In genomic region chr6:15986027-15986629, GRCh38 we compare ENCODE assay signal across 16 cellular contexts.
A peak's percentile ranks its signal among the peaks of the same experiment; 100 is the strongest.
DNase-seq lines count a peak whose midpoint lies in the region; ATAC-seq and TF ChIP-seq lines count a peak whose summit lies in the region.
"Had no signal": no experiment of that assay in that cellular context is flagged by ENCODE, and none has a peak within 500 bp of the region (broad histone marks: within the 10 kb centered on the region; RNA-seq: fewer than 3 reads in every experiment).

No MANE protein-coding gene starts in this region.

- H3K27ac Mint-ChIP-seq in activated naive CD4-positive, alpha-beta T cell treated with anti-CD3 and anti-CD28 coated beads, Interleukin-2, amount 50 U/mL, for 24 hours, result peak overlapping the region; percentile 26
- peak overlapping the region; percentile 54 for H3K27ac Mint-ChIP-seq in activated T-helper 2 cell treated with anti-CD3 and anti-CD28 coated beads, Interferon-gamma antibody, Interleukin-2, Interleukin-4, amounts not matched to agents 10 μg/mL and 5 μg/mL and 100 μg/mL, durations not matched to agents 14 hours and 24 hours and 36 hours
- H3K27ac Mint-ChIP-seq: CD4-positive, CD25-positive, alpha-beta regulatory T cell; HFFc6 had no signal

- no peak for TF ChIP-seq CTCF in esophagus muscularis mucosa (IDR thresholded peaks at IDR 0.05)

- no peak for DNase-seq in activated naive CD4-positive, alpha-beta T cell treated with anti-CD3 and anti-CD28 coated beads, Interleukin-2, amount 50 U/mL, for 16 hours
- no peak for DNase-seq in activated T-helper 2 cell treated with anti-CD3 and anti-CD28 coated beads, Interferon-gamma antibody, Interleukin-2, Interleukin-4, amounts not matched to agents 10 μg/mL and 5 μg/mL and 100 μg/mL, durations not matched to agents 14 hours and 24 hours and 36 hours (ENCODE audit: low spot score)
- peak; percentile 17 for DNase-seq in esophagus muscularis mucosa (ENCODE audit: extremely low spot score)
- no peak for DNase-seq in cerebellar nuclear complex (lab: John Stamatoyannopoulos, UW)
- no peak for DNase-seq in NCI-H446 treated with DMSO at 0.1 percent for 48 hours (lab: John Stamatoyannopoulos, UW)
- DNase-seq: 8988T; AML-193; CD4-positive, CD25-positive, alpha-beta regulatory T cell; GF-D8; GOT3; HFFc6 had no signal

- intact Hi-C loops in activated T-helper 2 cell treated with anti-CD3 and anti-CD28 coated beads, Interferon-gamma antibody, Interleukin-2, Interleukin-4, amounts not matched to agents 10 μg/mL and 5 μg/mL and 100 μg/mL, durations not matched to agents 14 hours and 24 hours and 36 hours (cut with micrococcal nuclease), result no loop called here
- intact Hi-C loops in esophagus muscularis mucosa (cut with DNase I), result no loop called here

- peaks cover 4% of the 10 kb centered on the region for H3K27me3 Mint-ChIP-seq in activated naive CD4-positive, alpha-beta T cell treated with anti-CD3 and anti-CD28 coated beads, Interleukin-2, amount 50 U/mL, for 24 hours
- H3K27me3 Mint-ChIP-seq in activated T-helper 2 cell treated with anti-CD3 and anti-CD28 coated beads, Interferon-gamma antibody, Interleukin-2, Interleukin-4, amounts not matched to agents 10 μg/mL and 5 μg/mL and 100 μg/mL, durations not matched to agents 14 hours and 24 hours and 36 hours (ENCODE audit: low read depth), result no peaks in the 10 kb centered on the region

- H3K4me3 ChIP-seq in esophagus muscularis mucosa, result no peak overlapping the region
- H3K4me3 ChIP-seq: BLaER1, HAP-1 had no signal

- no peaks in the 10 kb centered on the region for H3K4me1 ChIP-seq in esophagus muscularis mucosa
- H3K4me1 ChIP-seq: BLaER1, HAP-1 had no signal

- no peaks in the 10 kb centered on the region for H3K27me3 ChIP-seq in esophagus muscularis mucosa
- H3K27me3 ChIP-seq: BLaER1 had no signal

- H3K36me3 ChIP-seq in esophagus muscularis mucosa, result no peaks in the 10 kb centered on the region
- H3K36me3 ChIP-seq: BLaER1, HAP-1 had no signal

- no peaks in the 10 kb centered on the region for H3K4me1 Mint-ChIP-seq in activated naive CD4-positive, alpha-beta T cell treated with anti-CD3 and anti-CD28 coated beads, Interleukin-2, amount 50 U/mL, for 24 hours
- H3K4me1 Mint-ChIP-seq in activated T-helper 2 cell treated with anti-CD3 and anti-CD28 coated beads, Interferon-gamma antibody, Interleukin-2, Interleukin-4, amounts not matched to agents 10 μg/mL and 5 μg/mL and 100 μg/mL, durations not matched to agents 14 hours and 24 hours and 36 hours (ENCODE audit: low read depth), result peaks cover 40% of the 10 kb centered on the region
- H3K4me1 Mint-ChIP-seq: CD4-positive, CD25-positive, alpha-beta regulatory T cell had no signal

- ATAC-seq in GM19467 (IDR thresholded peaks at IDR 0.05; ENCODE audit: unreplicated experiment), result no peak
- ATAC-seq: HepG2 had no signal

- no peak for TF ChIP-seq POLR2A in esophagus muscularis mucosa (IDR thresholded peaks at IDR 0.05; ENCODE audit: low read depth)

- no peaks in the 10 kb centered on the region for H3K9me3 ChIP-seq in esophagus muscularis mucosa
- H3K9me3 ChIP-seq: BLaER1, HAP-1 had no signal

- WGBS in esophagus muscularis mucosa, result 83% methylated on average over 5 of the region's 5 CpGs

- no peaks in the 10 kb centered on the region for H3K9me3 Mint-ChIP-seq in activated naive CD4-positive, alpha-beta T cell treated with anti-CD3 and anti-CD28 coated beads, Interleukin-2, amount 50 U/mL, for 24 hours
- H3K9me3 Mint-ChIP-seq in activated T-helper 2 cell treated with anti-CD3 and anti-CD28 coated beads, Interferon-gamma antibody, Interleukin-2, Interleukin-4, amounts not matched to agents 10 μg/mL and 5 μg/mL and 100 μg/mL, durations not matched to agents 14 hours and 24 hours and 36 hours, result peaks cover 10% of the 10 kb centered on the region
- H3K9me3 Mint-ChIP-seq: CD4-positive, CD25-positive, alpha-beta regulatory T cell had no signal

- no peaks in the 10 kb centered on the region for H3K36me3 Mint-ChIP-seq in activated naive CD4-positive, alpha-beta T cell treated with anti-CD3 and anti-CD28 coated beads, Interleukin-2, amount 50 U/mL, for 24 hours
- H3K36me3 Mint-ChIP-seq in activated T-helper 2 cell treated with anti-CD3 and anti-CD28 coated beads, Interferon-gamma antibody, Interleukin-2, Interleukin-4, amounts not matched to agents 10 μg/mL and 5 μg/mL and 100 μg/mL, durations not matched to agents 14 hours and 24 hours and 36 hours (ENCODE audit: low read depth), result peaks cover 5% of the 10 kb centered on the region
- H3K36me3 Mint-ChIP-seq: CD4-positive, CD25-positive, alpha-beta regulatory T cell had no signal

- no peak overlapping the region for H3K27ac ChIP-seq in esophagus muscularis mucosa (replicated peaks in 1 of 4)
- H3K27ac ChIP-seq: BLaER1 had no signal

- TF ChIP-seq EP300 in esophagus muscularis mucosa (IDR thresholded peaks at IDR 0.05), result no peak

- no peak overlapping the region for H3K4me3 Mint-ChIP-seq in activated naive CD4-positive, alpha-beta T cell treated with anti-CD3 and anti-CD28 coated beads, Interleukin-2, amount 50 U/mL, for 24 hours
- no peak overlapping the region for H3K4me3 Mint-ChIP-seq in activated T-helper 2 cell treated with anti-CD3 and anti-CD28 coated beads, Interferon-gamma antibody, Interleukin-2, Interleukin-4, amounts not matched to agents 10 μg/mL and 5 μg/mL and 100 μg/mL, durations not matched to agents 14 hours and 24 hours and 36 hours (ENCODE audit: low read depth)
- H3K4me3 Mint-ChIP-seq: CD4-positive, CD25-positive, alpha-beta regulatory T cell; HFFc6 had no signal
